ENCODE assay signal across 3 cellular contexts in the genomic region with DNA sequence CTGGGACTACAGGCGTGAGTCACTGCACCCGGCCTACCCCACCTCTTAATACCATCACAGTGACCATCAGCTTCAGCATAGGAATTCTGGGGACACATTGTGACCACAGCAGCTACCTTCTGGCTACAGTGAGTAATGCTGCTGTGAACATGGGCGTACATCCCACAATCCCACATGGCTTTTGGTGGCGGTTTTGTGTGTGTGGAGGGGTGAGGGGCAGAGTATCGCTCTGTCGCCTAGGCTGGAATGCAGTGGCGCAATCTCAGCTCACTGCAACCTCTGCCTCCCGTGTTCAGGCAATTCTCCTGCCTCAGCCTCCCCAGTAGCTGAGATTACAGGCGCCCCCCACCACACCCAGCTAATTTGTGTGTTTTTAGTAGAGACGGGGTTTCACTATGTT. TPM values are rescaled to one million over a fixed set of nuclear protein-coding genes. Genes with fewer than 3 reads are reported as not detected.
"Had no signal": no experiment of that assay in that cellular context is flagged by ENCODE, and none has a peak within 500 bp of the region (broad histone marks: within the 10 kb centered on the region; RNA-seq: fewer than 3 reads in every experiment).

No MANE protein-coding gene starts in this region.

RNA-seq across cellular contexts. Expression of a gene that starts 9.6 kb away (rescaled TPM):
- total RNA-seq: GM23248, H9 had no signal
- polyA plus RNA-seq: GM23248, IgD-negative memory B cell had no signal

RNA-seq across cellular contexts. Expression of a gene that starts 13.9 kb away (rescaled TPM):
- total RNA-seq: GM23248 had no signal
- polyA plus RNA-seq: GM23248, IgD-negative memory B cell had no signal
